In genomic region chr14:57136669-57137068, GRCh38 we compare ENCODE assay signal across 13 cellular contexts.
DNase-seq lines count a peak whose midpoint lies in the region; ATAC-seq and TF ChIP-seq lines count a peak whose summit lies in the region.
"Had no signal": no experiment of that assay in that cellular context is flagged by ENCODE, and none has a peak within 500 bp of the region (broad histone marks: within the 10 kb centered on the region; RNA-seq: fewer than 3 reads in every experiment).

No MANE protein-coding gene starts in this region.

- H3K27me3 ChIP-seq in MG63 (no peaks in the 10 kb centered on the region), ovary (no peaks in the 10 kb centered on the region), transverse colon (no peaks in the 10 kb centered on the region)
- H3K27me3 ChIP-seq: thyroid gland had no signal

- no peak overlapping the region for H3K27ac ChIP-seq in ovary
- H3K27ac ChIP-seq in transverse colon = no peak overlapping the region
- H3K27ac ChIP-seq: epithelial cell of prostate, thyroid gland had no signal

- TF ChIP-seq EP300 in ovary (IDR thresholded peaks at IDR 0.05) (no peak), transverse colon (IDR thresholded peaks at IDR 0.05; ENCODE audit: low read depth) (no peak)

- no peak for ATAC-seq in HG03439 (IDR thresholded peaks at IDR 0.05; ENCODE audit: unreplicated experiment)
- no peak for ATAC-seq in HG02610 (IDR thresholded peaks at IDR 0.05; ENCODE audit: unreplicated experiment)
- ATAC-seq: activated T-helper 17 cell treated with anti-CD3 and anti-CD28 coated beads, Interleukin-2, amount 50 U/mL, for 72 hours had no signal

- WGBS in ovary, 3 donors = 30 to 33% (median 31%) methylated on average over 9 of the region's 9 CpGs
- 42 to 62% methylated on average over 4 to 9 of the region's 9 CpGs for WGBS in transverse colon (ENCODE audit: low coverage in 1 of 2), 2 donors

- H3K9me3 Mint-ChIP-seq in activated naive CD8-positive, alpha-beta T cell treated with anti-CD3 and anti-CD28 coated beads for 36 hours = peaks cover 2% of the 10 kb centered on the region
- H3K9me3 Mint-ChIP-seq: activated T-helper 17 cell treated with anti-CD3 and anti-CD28 coated beads, Interleukin-2, amount 50 U/mL, for 72 hours had no signal

- H3K4me1 ChIP-seq in ovary (ENCODE audit: insufficient read depth) (peaks cover 9% of the 10 kb centered on the region), transverse colon (no peaks in the 10 kb centered on the region)
- H3K4me1 ChIP-seq: thyroid gland had no signal

- H3K4me3 Mint-ChIP-seq in activated naive CD8-positive, alpha-beta T cell treated with anti-CD3 and anti-CD28 coated beads for 36 hours = no peak overlapping the region
- H3K4me3 Mint-ChIP-seq: activated CD4-positive, alpha-beta T cell treated with anti-CD3 and anti-CD28 coated beads, Interleukin-2, amount 10 ng/mL, durations not matched to agents 7 days and 5 days; activated T-helper 17 cell treated with anti-CD3 and anti-CD28 coated beads, Interleukin-2, amount 50 U/mL, for 72 hours had no signal

- no peak for TF ChIP-seq CTCF in ovary (IDR thresholded peaks at IDR 0.05)
- no peak for TF ChIP-seq CTCF in transverse colon (IDR thresholded peaks at IDR 0.05)

- no peaks in the 10 kb centered on the region for H3K4me1 Mint-ChIP-seq in activated naive CD8-positive, alpha-beta T cell treated with anti-CD3 and anti-CD28 coated beads for 36 hours
- H3K4me1 Mint-ChIP-seq: activated CD4-positive, alpha-beta T cell treated with anti-CD3 and anti-CD28 coated beads, Interleukin-2, amount 10 ng/mL, durations not matched to agents 7 days and 5 days; activated T-helper 17 cell treated with anti-CD3 and anti-CD28 coated beads, Interleukin-2, amount 50 U/mL, for 72 hours had no signal

- H3K36me3 ChIP-seq in MG63 = no peaks in the 10 kb centered on the region
- no peaks in the 10 kb centered on the region for H3K36me3 ChIP-seq in ovary
- no peaks in the 10 kb centered on the region for H3K36me3 ChIP-seq in transverse colon
- H3K36me3 ChIP-seq: thyroid gland had no signal

- H3K27me3 Mint-ChIP-seq in activated naive CD8-positive, alpha-beta T cell treated with anti-CD3 and anti-CD28 coated beads for 36 hours = no peaks in the 10 kb centered on the region
- H3K27me3 Mint-ChIP-seq: activated CD4-positive, alpha-beta T cell treated with anti-CD3 and anti-CD28 coated beads, Interleukin-2, amount 10 ng/mL, durations not matched to agents 7 days and 5 days; activated T-helper 17 cell treated with anti-CD3 and anti-CD28 coated beads, Interleukin-2, amount 50 U/mL, for 72 hours had no signal

- peak; percentile 43 for DNase-seq in MG63
- peak; percentile 66 for DNase-seq in NCI-H2171 treated with DMSO at 0.1 percent for 48 hours (lab: John Stamatoyannopoulos, UW)
- peak; percentile 75 for DNase-seq in cerebellum (ENCODE audit: low spot score)
- DNase-seq in ovary = peak in 3 of 5 donors; percentile 27 to 41 (median 40)
- no peak for DNase-seq in activated naive CD8-positive, alpha-beta T cell treated with anti-CD3 and anti-CD28 coated beads for 36 hours
- DNase-seq in transverse colon = no peak
- DNase-seq: activated CD4-positive, alpha-beta T cell treated with anti-CD3 and anti-CD28 coated beads, Interleukin-2, amount 10 ng/mL, durations not matched to agents 7 days and 5 days; SW 1271 had no signal

- H3K27ac Mint-ChIP-seq in activated naive CD8-positive, alpha-beta T cell treated with anti-CD3 and anti-CD28 coated beads for 36 hours = no peak overlapping the region
- H3K27ac Mint-ChIP-seq: activated CD4-positive, alpha-beta T cell treated with anti-CD3 and anti-CD28 coated beads, Interleukin-2, amount 10 ng/mL, durations not matched to agents 7 days and 5 days; activated T-helper 17 cell treated with anti-CD3 and anti-CD28 coated beads, Interleukin-2, amount 50 U/mL, for 72 hours had no signal

- H3K36me3 Mint-ChIP-seq in activated naive CD8-positive, alpha-beta T cell treated with anti-CD3 and anti-CD28 coated beads for 36 hours = no peaks in the 10 kb centered on the region

- intact Hi-C loops in ovary (cut with DNase I) = no loop called here
- intact Hi-C loops in transverse colon (cut with DNase I; ENCODE audit: low total_unique reads) = no loop called here

- TF ChIP-seq POLR2A in ovary (IDR thresholded peaks at IDR 0.05) = no peak
- TF ChIP-seq POLR2A in transverse colon (IDR thresholded peaks at IDR 0.05) = no peak

- in situ Hi-C loops in transverse colon (cut with MboI; ENCODE audit: low pct_ligation_motif_present in 1 of 4, low pct_unique_long_range_greater_than_20kb in 1 of 4, low sequenced_read_pairs in 3 of 4) = no loop called here

- H3K9me3 ChIP-seq in MG63 (no peaks in the 10 kb centered on the region), ovary (no peaks in the 10 kb centered on the region), transverse colon (no peaks in the 10 kb centered on the region)
- H3K9me3 ChIP-seq: thyroid gland had no signal

- H3K4me3 ChIP-seq in MG63 = no peak overlapping the region
- no peak overlapping the region for H3K4me3 ChIP-seq in ovary
- no peak overlapping the region for H3K4me3 ChIP-seq in transverse colon
- H3K4me3 ChIP-seq: thyroid gland had no signal

Comparison
In these comparisons a context has a peak if more than half of its experiments do, and no peak if none do; other contexts are left out.
1. DNase-seq: peak in MG63 (single experiment), NCI-H2171 treated with DMSO at 0.1 percent for 48 hours (single experiment), cerebellum (single experiment) and ovary (3 of 5); none in activated naive CD8-positive, alpha-beta T cell treated with anti-CD3 and anti-CD28 coated beads for 36 hours (single experiment) and transverse colon (single experiment).